In genomic region chr3:128603811-128604447, GRCh38 we compare ENCODE assay signal across 1 cellular context.
TF ChIP-seq lines count a peak whose summit lies in the region.

No MANE protein-coding gene starts in this region.

TF ChIP-seq in K562, 482 proteins besides CTCF, POLR2A, EP300 and RAD21:
- no peak for TF ChIP-seq ZFPM2 (CRISPR knock-in tag; IDR thresholded peaks at IDR 0.05)
- TF ChIP-seq ARID1B (IDR thresholded peaks at IDR 0.05) = 0 out of 2 replicates have a peak, but pooled peaks have one; percentile 33
- TF ChIP-seq TCF3 (CRISPR knock-in tag; IDR thresholded peaks at IDR 0.05) = peak; percentile 34
- TF ChIP-seq EGR1 (conservative IDR thresholded peaks at IDR 0.05) = peak; percentile 43; the same call in 1 of the 2 replicates
- TF ChIP-seq ZBTB7A (IDR thresholded peaks at IDR 0.05; ENCODE audit: borderline replicate concordance, control insufficient read depth, low read depth, low read length) = 0 out of 2 replicates have a peak, but pooled peaks have one; percentile 23
- peak; percentile 32; the same call in 1 of the 2 replicates for TF ChIP-seq TFAP4 (CRISPR knock-in tag; IDR thresholded peaks at IDR 0.05; ENCODE audit: borderline replicate concordance)
- TF ChIP-seq AFF1 (IDR thresholded peaks at IDR 0.05; ENCODE audit: low read depth in 1 of 2, partially characterized antibody in 2 of 2) = no peak
- peak; percentile 31; the same call in 1 of the 2 replicates for TF ChIP-seq CBFA2T2 (conservative IDR thresholded peaks at IDR 0.05)
- TF ChIP-seq ZHX1 (conservative IDR thresholded peaks at IDR 0.05; ENCODE audit: low read length) = no peak
- TF ChIP-seq NCOR1 (IDR thresholded peaks at IDR 0.05) = 0 out of 2 replicates have a peak, but pooled peaks have one; percentile 9
- peak; percentile 48; the same call in 1 of the 2 replicates for TF ChIP-seq CBFA2T3 (IDR thresholded peaks at IDR 0.05)
- TF ChIP-seq DPF2 (IDR thresholded peaks at IDR 0.05) = no peak
- TF ChIP-seq VEZF1 (CRISPR knock-in tag; IDR thresholded peaks at IDR 0.05) = peak; percentile 71
- no peak for TF ChIP-seq KDM2B (CRISPR knock-in tag; IDR thresholded peaks at IDR 0.05)
